In genomic region chr1:52053862-52054261, GRCh38 we compare ENCODE assay signal across 11 cellular contexts. TPM values are rescaled to one million over a fixed set of nuclear protein-coding genes. Genes with fewer than 3 reads are reported as not detected.
A peak's percentile ranks its signal among the peaks of the same experiment; 100 is the strongest.
DNase-seq lines count a peak whose midpoint lies in the region; ATAC-seq, FAIRE-seq and TF ChIP-seq lines count a peak whose summit lies in the region.
"Had no signal": no experiment of that assay in that cellular context is flagged by ENCODE, and none has a peak within 500 bp of the region (broad histone marks: within the 10 kb centered on the region; RNA-seq: fewer than 3 reads in every experiment).

No MANE protein-coding gene starts in this region.

- H2AFZ ChIP-seq in MM.1S (ENCODE audit: low read length) = no peak overlapping the region
- H2AFZ ChIP-seq in H1 (ENCODE audit: low read length) = no peak overlapping the region
- H2AFZ ChIP-seq in neuronal stem cell (ENCODE audit: low read length) = no peak overlapping the region

- H3K27ac ChIP-seq in MM.1S (ENCODE audit: low read length) (no peak overlapping the region), H1 (ENCODE audit: low read depth, low read length) (no peak overlapping the region), neuronal stem cell (replicated peaks; ENCODE audit: low read length) (no peak overlapping the region)

- no peak overlapping the region for H3K56ac ChIP-seq in H1 (replicated peaks; ENCODE audit: insufficient read length, low read depth, low read length)

- WGBS in H1 (ENCODE audit: extremely low coverage in 1 of 2, insufficient coverage in 1 of 2, insufficient read length in 1 of 2, insufficient replicate concordance in 2 of 2, low coverage in 1 of 2, low lambda C conversion rate in 2 of 2, missing lambda C conversion rate in 1 of 2), 2 experiments = 78% methylated on average over 1 of the region's 1 CpG; no CpG with 5 or more reads in 1 of the 2 experiments
- WGBS in neuronal stem cell (ENCODE audit: extremely low coverage in 2 of 2, insufficient read length in 2 of 2, insufficient replicate concordance in 1 of 2), 2 donors = no CpG with 5 or more reads among the region's 1 CpG

- peaks cover 24% of the 10 kb centered on the region for H3K4me1 ChIP-seq in MM.1S (ENCODE audit: low read length)
- peaks cover 0 to 7% (median 2%) of the 10 kb centered on the region in 4 experiments; a peak in 3 of 7 replicates for H3K4me1 ChIP-seq in H1 (replicated peaks in 1 of 4; ENCODE audit: control insufficient read depth in 3 of 4, insufficient read depth in 4 of 4, low read length in 3 of 4)
- H3K4me1 ChIP-seq in neuronal stem cell (ENCODE audit: control insufficient read depth in 2 of 2, insufficient read depth in 1 of 2, low read depth in 1 of 2, low read length in 2 of 2) = peaks cover 3 to 9% of the 10 kb centered on the region in 2 donors

- intact Hi-C loops in Calu3 (cut with micrococcal nuclease; ENCODE audit: unreplicated experiment) = no loop called here

- H3K36me3 ChIP-seq in MM.1S (replicated peaks; ENCODE audit: insufficient read depth, low read length) = no peaks in the 10 kb centered on the region
- peaks cover 0 to 23% (median 4%) of the 10 kb centered on the region in 4 experiments; a peak in 5 of 8 replicates for H3K36me3 ChIP-seq in H1 (ENCODE audit: control insufficient read depth in 2 of 4, insufficient read depth in 4 of 4, low read length in 3 of 4)
- H3K36me3 ChIP-seq in neuronal stem cell (replicated peaks in 1 of 2; ENCODE audit: control insufficient read depth in 2 of 2, insufficient read depth in 2 of 2, low read length in 2 of 2) = peaks cover 1 to 47% of the 10 kb centered on the region in 2 donors

- H4K20me1 ChIP-seq in MM.1S (ENCODE audit: insufficient read depth, low read length) = no peaks in the 10 kb centered on the region
- peaks cover 0 to 4% of the 10 kb centered on the region in 2 experiments for H4K20me1 ChIP-seq in H1 (replicated peaks in 1 of 2; ENCODE audit: control insufficient read depth in 1 of 2, insufficient read depth in 2 of 2, low read length in 2 of 2)

- H4K8ac ChIP-seq in H1 (ENCODE audit: extremely low read depth, insufficient read depth, low read length) (no peak overlapping the region), neuronal stem cell (ENCODE audit: low read depth, low read length) (no peak overlapping the region)

- no peaks in the 10 kb centered on the region for H3K9me3 ChIP-seq in MM.1S (replicated peaks; ENCODE audit: insufficient read depth, low read length)
- no peaks in the 10 kb centered on the region for H3K9me3 ChIP-seq in H1 (ENCODE audit: insufficient read depth in 2 of 2, low read depth in 1 of 2, low read length in 1 of 2)
- H3K9me3 ChIP-seq in neuronal stem cell (replicated peaks in 1 of 2; ENCODE audit: control insufficient read depth in 2 of 2, insufficient read depth in 1 of 2, low read depth in 1 of 2, low read length in 2 of 2) = no peaks in the 10 kb centered on the region

- no peak overlapping the region for H2BK20ac ChIP-seq in H1 (ENCODE audit: low read length)

- H3K27me3 Mint-ChIP-seq in Calu3 (ENCODE audit: unreplicated experiment) = no peaks in the 10 kb centered on the region

- H2BK120ac ChIP-seq in H1 (replicated peaks; ENCODE audit: low read depth, low read length) (no peak overlapping the region), neuronal stem cell (ENCODE audit: low read depth, low read length) (no peak overlapping the region)

- H3K79me2 ChIP-seq in MM.1S (ENCODE audit: low read length) (peaks cover 57% of the 10 kb centered on the region), H1 (ENCODE audit: control insufficient read depth in 1 of 2, insufficient read depth in 2 of 2, low read length in 2 of 2) (peaks cover 20 to 77% of the 10 kb centered on the region in 2 experiments)

- BruUV-seq in Calu3 (replicated peaks; lab: Mats Ljungman, UMichigan) = no TSS peak

- TF ChIP-seq CTCF in Calu3 (IDR thresholded peaks at IDR 0.05; ENCODE audit: unreplicated experiment) (no peak), MM.1S (IDR thresholded peaks at IDR 0.05; ENCODE audit: low read length) (no peak), H1 (IDR thresholded peaks at IDR 0.05; ENCODE audit: control extremely low read depth in 1 of 3, insufficient read depth in 1 of 3, low read depth in 1 of 3, low read length in 3 of 3) (no peak)

- H3K14ac ChIP-seq in H1 (ENCODE audit: insufficient read length) (no peak overlapping the region), neuronal stem cell (ENCODE audit: low read length) (no peak overlapping the region)

- CTCF ChIA-PET in Calu3 (lab: Charles Lee) = no interaction called here
- CTCF ChIA-PET in H1 (lab: Charles Lee; ENCODE audit: partially characterized antibody) = interaction anchor here (0.6 kb wide), 1 partner anchor 12 kb away, joined by 5 read pairs; no protein-coding TSS in a partner anchor

- H3K9me2 ChIP-seq in MM.1S (replicated peaks; ENCODE audit: insufficient read depth, low read length) = no peaks in the 10 kb centered on the region

- no peak overlapping the region for H2BK5ac ChIP-seq in H1 (ENCODE audit: low read depth, low read length)
- no peak overlapping the region for H2BK5ac ChIP-seq in neuronal stem cell (ENCODE audit: low read length)

- H2AK5ac ChIP-seq in H1 (ENCODE audit: low read depth, low read length) (no peak overlapping the region), neuronal stem cell (ENCODE audit: low read depth, low read length) (no peak overlapping the region)

- DNase-seq in Calu3 = no peak
- DNase-seq in MM.1S = no peak
- no peak for DNase-seq in H1 (ENCODE audit: low read depth in 1 of 2, low spot score in 2 of 2)
- DNase-seq in neuronal stem cell (ENCODE audit: low spot score) = no peak
- DNase-seq: caudate nucleus, nucleus accumbens, Right ventricle myocardium superior had no signal

- peaks cover 68% of the 10 kb centered on the region for H3K36me3 Mint-ChIP-seq in Calu3 (ENCODE audit: insufficient read depth, unreplicated experiment)

- H3K27me3 ChIP-seq in MM.1S (replicated peaks; ENCODE audit: insufficient read depth, low read length) = no peaks in the 10 kb centered on the region
- no peaks in the 10 kb centered on the region for H3K27me3 ChIP-seq in H1 (replicated peaks in 1 of 4; ENCODE audit: control insufficient read depth in 3 of 4, extremely low read depth in 1 of 4, insufficient read depth in 3 of 4, low read length in 3 of 4)
- H3K27me3 ChIP-seq in neuronal stem cell (ENCODE audit: control insufficient read depth in 3 of 3, insufficient read depth in 3 of 3, low read depth in 1 of 3, low read length in 3 of 3) = no peaks in the 10 kb centered on the region

- H3K4me1 Mint-ChIP-seq in Calu3 (ENCODE audit: low read depth, unreplicated experiment) = peaks cover 33% of the 10 kb centered on the region

- peaks cover 13% of the 10 kb centered on the region for H3F3A ChIP-seq in MM.1S (ENCODE audit: insufficient read depth, low read length)

- no peak overlapping the region for H4K91ac ChIP-seq in H1 (replicated peaks; ENCODE audit: insufficient read length, low read length)
- no peak overlapping the region for H4K91ac ChIP-seq in neuronal stem cell (ENCODE audit: low read depth, low read length, poor library complexity)

- peak overlapping the region; percentile 94 for H3K4me2 ChIP-seq in MM.1S (ENCODE audit: low read depth, low read length)
- H3K4me2 ChIP-seq in H1 (ENCODE audit: insufficient read depth in 1 of 2, low read depth in 2 of 2, low read length in 2 of 2) = peak overlapping the region; percentile 66 to 96
- H3K4me2 ChIP-seq in neuronal stem cell (ENCODE audit: insufficient read depth, low read length, poor library complexity, severe bottlenecking) = peak overlapping the region; percentile 66

- H3K23ac ChIP-seq in H1 (ENCODE audit: insufficient read length) (no peak overlapping the region), neuronal stem cell (ENCODE audit: low read depth, low read length, poor library complexity) (no peak overlapping the region)

- H3K4me3 ChIP-seq in MM.1S (ENCODE audit: low read length) (peak overlapping the region; percentile 97), H1 (ENCODE audit: extremely low read depth in 1 of 4, insufficient read depth in 2 of 4, low read depth in 3 of 4, low read length in 4 of 4) (peak overlapping the region; percentile 87 to 98 (median 92)), neuronal stem cell (ENCODE audit: low read length in 2 of 2) (peak overlapping the region in 1 of 2 donors; percentile 71)

- no peak for TF ChIP-seq RAD21 in H1 (IDR thresholded peaks at IDR 0.05 in 1 of 2, conservative IDR thresholded peaks at IDR 0.05 in 1 of 2; ENCODE audit: low read depth in 2 of 2, low read length in 2 of 2)

- H3K9ac ChIP-seq in MM.1S (ENCODE audit: low read length) (no peak overlapping the region), H1 (replicated peaks in 1 of 4; ENCODE audit: extremely low read depth in 1 of 4, low read depth in 3 of 4, low read length in 3 of 4) (peak overlapping the region in 3 of 4 experiments; percentile 68 to 88 (median 84); a peak in 2 of 7 replicates), neuronal stem cell (ENCODE audit: low read depth, low read length, poor library complexity) (no peak overlapping the region)

- no peaks in the 10 kb centered on the region for H3K9me3 Mint-ChIP-seq in Calu3 (ENCODE audit: low read depth, unreplicated experiment)

- H4K5ac ChIP-seq in H1 (ENCODE audit: insufficient read length, low read depth, low read length) = no peak overlapping the region

- no peak for TF ChIP-seq POLR2A in H1 (IDR thresholded peaks at IDR 0.05; ENCODE audit: control extremely low read depth in 1 of 2, low read depth in 2 of 2, low read length in 2 of 2)

- H3K18ac ChIP-seq in H1 (ENCODE audit: extremely low read depth, low read length) (no peak overlapping the region), neuronal stem cell (ENCODE audit: low read length) (no peak overlapping the region)

- H2BK15ac ChIP-seq in H1 (ENCODE audit: low read length) (no peak overlapping the region), neuronal stem cell (ENCODE audit: low read length) (no peak overlapping the region)

- no peak for TF ChIP-seq EP300 in H1 (IDR thresholded peaks at IDR 0.05; ENCODE audit: borderline replicate concordance in 1 of 2, low read depth in 2 of 2, low read length in 2 of 2)

- H3K27ac Mint-ChIP-seq in Calu3 (ENCODE audit: unreplicated experiment) = peak overlapping the region; percentile 83

- peaks cover 11% of the 10 kb centered on the region; the same call in 1 of the 2 replicates for H3K23me2 ChIP-seq in H1 (ENCODE audit: low read depth, low read length)

- no peak overlapping the region for H2BK12ac ChIP-seq in H1 (ENCODE audit: low read depth, low read length)
- H2BK12ac ChIP-seq in neuronal stem cell (ENCODE audit: low read length) = no peak overlapping the region

- H3K4ac ChIP-seq in H1 (replicated peaks; ENCODE audit: insufficient read length, low read depth, low read length) (no peak overlapping the region), neuronal stem cell (ENCODE audit: low read length) (no peak overlapping the region)

- H3K79me1 ChIP-seq in H1 (ENCODE audit: low read depth, low read length) (peaks cover 6% of the 10 kb centered on the region), neuronal stem cell (ENCODE audit: low read depth, low read length) (no peaks in the 10 kb centered on the region)

- ATAC-seq in HG03571 (IDR thresholded peaks at IDR 0.05; ENCODE audit: unreplicated experiment) (no peak), HG03521 (IDR thresholded peaks at IDR 0.05; ENCODE audit: unreplicated experiment) (no peak), GM18868 (IDR thresholded peaks at IDR 0.05; ENCODE audit: unreplicated experiment) (no peak), HG03280 (IDR thresholded peaks at IDR 0.05; ENCODE audit: unreplicated experiment) (no peak)

- no peak for FAIRE-seq in H1 (lab: Jason Lieb, UNC)

- peak overlapping the region; percentile 93 for H3K4me3 Mint-ChIP-seq in Calu3 (ENCODE audit: low read depth, unreplicated experiment)

- POLR2A ChIA-PET in H1 (lab: Charles Lee; ENCODE audit: partially characterized antibody) = interaction anchor here (0.6 to 5.4 kb wide), 11 partner anchors 9 to 524 kb away, joined by 3 to 61 read pairs (median 10); partner anchors contain the start of genes KTI12, ORC1 and PRPF38A

RNA-seq across cellular contexts. Expression of gene TXNDC12, which starts 1.1 kb away (rescaled TPM):
- total RNA-seq in Calu3 (2022) = 51.6 and 68.9 TPM in 2 replicates
- total RNA-seq in H1 (2021; fragmentation: NEBNext Ultra II Directional; extraction: Animal tissue kit (Norgen Biotek cat#: 25700)) = 84.6 and 89.8 TPM in 2 replicates
- polyA plus RNA-seq in H1 (2011; rRNA removed) = 25.8 and 35.2 TPM in 2 replicates
- 50.7 TPM for polyA plus RNA-seq in H1 (2011; cell fraction: cytosol; rRNA removed)
- polyA plus RNA-seq in H1 (2011; cell fraction: nucleus; rRNA removed) = 22.9 TPM
- 54.7 to 75.5 TPM (median 65.5 TPM) in 4 replicates for polyA plus RNA-seq in H1 (2012, experiment 1 of 2)
- 15.6 TPM for polyA plus RNA-seq in H1 (2012, experiment 2 of 2)
- 239 TPM for polyA plus RNA-seq in H1 (2013, experiment 1 of 2)
- 353 TPM for polyA plus RNA-seq in H1 (2013, experiment 2 of 2)
- polyA minus RNA-seq in H1 (2011; rRNA and poly(A)+ RNA removed) = 17.4 and 17.5 TPM in 2 replicates
- polyA minus RNA-seq in H1 (2011; cell fraction: cytosol; rRNA and poly(A)+ RNA removed) = 77.8 TPM
- 26.3 TPM for polyA minus RNA-seq in H1 (2011; cell fraction: nucleus; rRNA and poly(A)+ RNA removed)
- 130 TPM for polyA plus RNA-seq in neuronal stem cell (2013, experiment 1 of 2)
- polyA plus RNA-seq in neuronal stem cell (2013, experiment 2 of 2) = 134 TPM

RNA-seq across cellular contexts. Expression of gene BTF3L4, which starts 2.2 kb away (rescaled TPM):
- 60.8 and 70.4 TPM in 2 replicates for total RNA-seq in Calu3 (2022)
- total RNA-seq in H1 (2021; fragmentation: NEBNext Ultra II Directional; extraction: Animal tissue kit (Norgen Biotek cat#: 25700)) = 97.3 and 98.3 TPM in 2 replicates
- polyA plus RNA-seq in H1 (2011; rRNA removed) = 38.0 and 76.1 TPM in 2 replicates
- 83.5 TPM for polyA plus RNA-seq in H1 (2011; cell fraction: cytosol; rRNA removed)
- polyA plus RNA-seq in H1 (2011; cell fraction: nucleus; rRNA removed) = 9.1 TPM
- 46.7 to 87.4 TPM (median 54.3 TPM) in 4 replicates for polyA plus RNA-seq in H1 (2012, experiment 1 of 2)
- 24.8 TPM for polyA plus RNA-seq in H1 (2012, experiment 2 of 2)
- 82.2 TPM for polyA plus RNA-seq in H1 (2013, experiment 1 of 2)
- polyA plus RNA-seq in H1 (2013, experiment 2 of 2) = 87.4 TPM
- polyA minus RNA-seq in H1 (2011; rRNA and poly(A)+ RNA removed) = 48.4 and 57.5 TPM in 2 replicates
- 63.6 TPM for polyA minus RNA-seq in H1 (2011; cell fraction: cytosol; rRNA and poly(A)+ RNA removed)
- 46.1 TPM for polyA minus RNA-seq in H1 (2011; cell fraction: nucleus; rRNA and poly(A)+ RNA removed)
- polyA plus RNA-seq in neuronal stem cell (2013, experiment 1 of 2) = 129 TPM
- 132 TPM for polyA plus RNA-seq in neuronal stem cell (2013, experiment 2 of 2)

RNA-seq across cellular contexts. Expression of gene KTI12, which starts 20.3 kb away (rescaled TPM):
- 9.1 and 11.8 TPM in 2 replicates for total RNA-seq in Calu3 (2022)
- 7.5 and 8.3 TPM in 2 replicates for total RNA-seq in H1 (2021; fragmentation: NEBNext Ultra II Directional; extraction: Animal tissue kit (Norgen Biotek cat#: 25700))
- polyA plus RNA-seq in H1 (2011; rRNA removed) = 16.2 and 17.0 TPM in 2 replicates
- polyA plus RNA-seq in H1 (2011; cell fraction: cytosol; rRNA removed) = 13.6 TPM
- 13.9 TPM for polyA plus RNA-seq in H1 (2011; cell fraction: nucleus; rRNA removed)
- 8.6 to 10.1 TPM (median 9.8 TPM) in 4 replicates for polyA plus RNA-seq in H1 (2012, experiment 1 of 2)
- polyA plus RNA-seq in H1 (2012, experiment 2 of 2) = 13.8 TPM
- polyA plus RNA-seq in H1 (2013, experiment 1 of 2) = 6.9 TPM
- 6.4 TPM for polyA plus RNA-seq in H1 (2013, experiment 2 of 2)
- 7.0 and 8.7 TPM in 2 replicates for polyA minus RNA-seq in H1 (2011; rRNA and poly(A)+ RNA removed)
- polyA minus RNA-seq in H1 (2011; cell fraction: cytosol; rRNA and poly(A)+ RNA removed) = 3.7 TPM
- 15.0 TPM for polyA minus RNA-seq in H1 (2011; cell fraction: nucleus; rRNA and poly(A)+ RNA removed)
- 4.9 TPM for polyA plus RNA-seq in neuronal stem cell (2013, experiment 1 of 2)
- 4.7 TPM for polyA plus RNA-seq in neuronal stem cell (2013, experiment 2 of 2)

Comparison
In these comparisons a context has a peak if more than half of its experiments do, and no peak if none do; other contexts are left out.
1. H3K9ac ChIP-seq: peak in H1 (3 of 4); none in MM.1S (single experiment) and neuronal stem cell (single experiment).
2. Peak in every context shown above with its lines, with median percentiles within 50 percentile points of each other: H3K4me2 ChIP-seq.